In genomic region chr10:33897255-33897893, GRCh38 we compare ENCODE assay signal across 19 cellular contexts.
DNase-seq lines count a peak whose midpoint lies in the region; ATAC-seq and TF ChIP-seq lines count a peak whose summit lies in the region.
"Had no signal": no experiment of that assay in that cellular context is flagged by ENCODE, and none has a peak within 500 bp of the region (broad histone marks: within the 10 kb centered on the region; RNA-seq: fewer than 3 reads in every experiment).

No MANE protein-coding gene starts in this region.

- intact Hi-C loops in esophagus squamous epithelium (cut with DNase I) (no loop called here), CD14-positive monocyte (cut with micrococcal nuclease) (no loop called here)

- H3K36me3 ChIP-seq in esophagus squamous epithelium = no peaks in the 10 kb centered on the region
- H3K36me3 ChIP-seq: esophagus muscularis mucosa had no signal

- H3K27me3 Mint-ChIP-seq in CD14-positive monocyte (ENCODE audit: low read depth in 3 of 3) = peaks cover 1 to 4% (median 4%) of the 10 kb centered on the region in 3 donors

- no peak overlapping the region for H3K4me3 Mint-ChIP-seq in CD14-positive monocyte
- H3K4me3 Mint-ChIP-seq: activated naive CD8-positive, alpha-beta T cell treated with anti-CD3 and anti-CD28 coated beads, Interleukin-2, amount 50 U/mL, for 24 hours; CD4-positive, alpha-beta memory T cell had no signal

- 19 to 46% methylated on average over 6 of the region's 6 CpGs for WGBS in esophagus squamous epithelium, 2 donors

- H3K4me1 ChIP-seq in esophagus squamous epithelium = peaks cover 14 to 54% (median 29%) of the 10 kb centered on the region in 3 donors

- DNase-seq in NCI-H1417 (lab: John Stamatoyannopoulos, UW) (peak; percentile 14 to 75 (median 48)), NCI-H1417 treated with DMSO at 0.1 percent for 48 hours (lab: John Stamatoyannopoulos, UW) (no peak), NCI-H510A treated with DMSO at 0.1 percent for 48 hours (lab: John Stamatoyannopoulos, UW) (peak; percentile 79), esophagus squamous epithelium (lab: John Stamatoyannopoulos, UW) (no peak), renal cortical epithelial cell (ENCODE audit: low read depth) (peak; percentile 32), GM13977 (ENCODE audit: low spot score) (no peak), CD14-positive monocyte (ENCODE audit: low spot score) (no peak)
- DNase-seq: activated CD4-positive, alpha-beta T cell treated with anti-CD3 and anti-CD28 coated beads for 48 hours; activated naive CD8-positive, alpha-beta T cell treated with anti-CD3 and anti-CD28 coated beads, Interleukin-2, amount 50 U/mL, for 24 hours; activated T-cell treated with anti-CD3 and anti-CD28 coated beads, Interleukin-2, amount 50 U/mL, for 48 hours; CD4-positive, alpha-beta memory T cell; KG1; NCI-H2029 treated with DMSO at 0.1 percent for 48 hours; SHP77; stimulated activated naive CD4-positive, alpha-beta T cell treated with Interleukin-2 at 50 U/mL for 16 hours had no signal

- H3K27ac ChIP-seq in esophagus squamous epithelium = peak overlapping the region; percentile 5 to 43 (median 26)
- H3K27ac ChIP-seq: 22Rv1, esophagus muscularis mucosa had no signal

- no peak for ATAC-seq in GM19452 (IDR thresholded peaks at IDR 0.05; ENCODE audit: unreplicated experiment)
- ATAC-seq: activated naive CD8-positive, alpha-beta T cell treated with anti-CD3 and anti-CD28 coated beads, Interleukin-2, amount 50 U/mL, for 24 hours had no signal

- in situ Hi-C loops in GM13977 (cut with MboI; ENCODE audit: low pct_unique_long_range_greater_than_20kb, low sequenced_read_pairs, unreplicated experiment) = no loop called here

- no peaks in the 10 kb centered on the region for H3K36me3 Mint-ChIP-seq in CD14-positive monocyte
- H3K36me3 Mint-ChIP-seq: CD4-positive, alpha-beta memory T cell had no signal

- no peak overlapping the region for H3K27ac Mint-ChIP-seq in CD14-positive monocyte
- H3K27ac Mint-ChIP-seq: activated naive CD8-positive, alpha-beta T cell treated with anti-CD3 and anti-CD28 coated beads, Interleukin-2, amount 50 U/mL, for 24 hours; CD4-positive, alpha-beta memory T cell had no signal

- TF ChIP-seq CTCF in esophagus squamous epithelium (IDR thresholded peaks at IDR 0.05) (no peak), GM13977 (IDR thresholded peaks at IDR 0.05; ENCODE audit: extremely low read depth, insufficient read depth, missing control alignments) (no peak), CD14-positive monocyte (IDR thresholded peaks at IDR 0.05) (no peak)

- H3K9me3 Mint-ChIP-seq in CD14-positive monocyte = peaks cover under 1 to 18% (median 7%) of the 10 kb centered on the region in 7 donors

- no peak overlapping the region for H3K4me3 ChIP-seq in esophagus squamous epithelium
- H3K4me3 ChIP-seq: esophagus muscularis mucosa, lung had no signal

- no peaks in the 10 kb centered on the region for H3K27me3 ChIP-seq in esophagus squamous epithelium
- H3K27me3 ChIP-seq: esophagus muscularis mucosa had no signal

- H3K9me3 ChIP-seq in esophagus squamous epithelium = no peaks in the 10 kb centered on the region
- H3K9me3 ChIP-seq: esophagus muscularis mucosa had no signal

- no peaks in the 10 kb centered on the region for H3K4me1 Mint-ChIP-seq in CD14-positive monocyte
- H3K4me1 Mint-ChIP-seq: activated naive CD8-positive, alpha-beta T cell treated with anti-CD3 and anti-CD28 coated beads, Interleukin-2, amount 50 U/mL, for 24 hours; CD4-positive, alpha-beta memory T cell had no signal

- TF ChIP-seq POLR2A in esophagus squamous epithelium (IDR thresholded peaks at IDR 0.05) = no peak

Comparison
In these comparisons a context has a peak if more than half of its experiments do, and no peak if none do; other contexts are left out.
1. DNase-seq: peak in NCI-H1417 (3 of 3), NCI-H510A treated with DMSO at 0.1 percent for 48 hours (single experiment) and renal cortical epithelial cell (single experiment); none in NCI-H1417 treated with DMSO at 0.1 percent for 48 hours (single experiment), esophagus squamous epithelium (single experiment), GM13977 (single experiment) and CD14-positive monocyte (single experiment).